In the genomic region with DNA sequence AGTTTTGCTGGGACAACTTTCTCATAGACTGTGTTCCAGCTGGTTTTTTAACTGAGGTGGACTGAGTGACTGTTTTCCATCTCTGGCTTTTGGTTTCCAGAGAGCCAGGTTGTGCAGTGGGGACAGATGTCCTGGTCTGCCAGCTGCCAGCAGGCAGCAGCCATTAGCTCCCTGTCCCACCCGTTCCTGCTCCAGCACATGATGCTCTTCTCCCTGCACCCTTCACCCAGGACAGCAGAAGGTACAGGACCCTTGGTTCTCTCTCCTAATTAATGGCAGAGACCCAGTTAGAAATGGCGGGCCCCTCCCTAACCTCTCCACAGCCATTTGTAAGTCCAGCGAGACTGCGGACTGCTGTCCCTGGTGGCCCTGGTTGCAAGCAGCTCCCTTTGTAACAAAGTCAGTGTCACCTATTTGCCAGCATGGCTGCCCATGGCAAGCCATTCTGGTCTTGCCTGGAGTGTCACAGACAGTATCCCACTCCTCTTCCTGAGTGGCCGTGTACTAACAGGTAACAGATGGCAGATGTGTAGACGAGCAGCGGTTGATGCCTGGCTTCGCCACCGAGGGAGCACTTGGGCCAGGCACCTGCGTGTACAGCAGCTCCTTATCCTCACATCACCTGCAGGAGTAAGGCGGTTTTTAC, we compare ENCODE assay signal across 18 cellular contexts.
DNase-seq lines count a peak whose midpoint lies in the region; ATAC-seq and TF ChIP-seq lines count a peak whose summit lies in the region.
"Had no signal": no experiment of that assay in that cellular context is flagged by ENCODE, and none has a peak within 500 bp of the region (broad histone marks: within the 10 kb centered on the region; RNA-seq: fewer than 3 reads in every experiment).

No MANE protein-coding gene starts in this region.

- intact Hi-C loops in CD14-positive monocyte (cut with micrococcal nuclease), result no loop called here

- no peak overlapping the region for H3K27ac Mint-ChIP-seq in CD14-positive monocyte
- peak overlapping the region; percentile 13 to 86 (median 85) for H3K27ac Mint-ChIP-seq in nephron
- H3K27ac Mint-ChIP-seq: activated T-cell treated with anti-CD3 and anti-CD28 coated beads, Interleukin-2, amount 50 U/mL, for 72 hours had no signal

- DNase-seq in CD14-positive monocyte (ENCODE audit: low spot score) (peak; percentile 40), WERI-Rb-1 (peak; percentile 17), NCI-H526 (lab: John Stamatoyannopoulos, UW) (no peak), superior temporal gyrus (ENCODE audit: extremely low spot score) (no peak)
- DNase-seq: activated CD4-positive, alpha-beta T cell treated with anti-CD3 and anti-CD28 coated beads, Interleukin-2, amount 50 U/mL, for 48 hours; activated T-cell treated with anti-CD3 and anti-CD28 coated beads, Interleukin-2, amount 50 U/mL, for 72 hours; cerebellar nuclear complex; DMS79; H7; hypothalamus; IMR-90; NCI-H2081; NCI-H774; stimulated activated CD4-positive, alpha-beta T cell treated with anti-CD3 and anti-CD28 coated beads, Interleukin-4, amount 100 ng/mL, for 1 hour had no signal

- H3K4me3 Mint-ChIP-seq in CD14-positive monocyte (no peak overlapping the region), nephron (no peak overlapping the region)
- H3K4me3 Mint-ChIP-seq: activated T-cell treated with anti-CD3 and anti-CD28 coated beads, Interleukin-2, amount 50 U/mL, for 72 hours had no signal

- no peaks in the 10 kb centered on the region for H3K27me3 ChIP-seq in WERI-Rb-1 (ENCODE audit: insufficient read depth, low read depth, severe bottlenecking)

- H3K36me3 Mint-ChIP-seq in CD14-positive monocyte (peaks cover 22 to 28% of the 10 kb centered on the region in 2 donors), nephron (ENCODE audit: low read depth) (no peaks in the 10 kb centered on the region)

- no peak for ATAC-seq in HG02885 (IDR thresholded peaks at IDR 0.05; ENCODE audit: poor library complexity, unreplicated experiment)
- ATAC-seq: activated T-cell treated with anti-CD3 and anti-CD28 coated beads, Interleukin-2, amount 50 U/mL, for 72 hours; Panc1 had no signal

- peaks cover 0 to 2% (median 0%) of the 10 kb centered on the region in 3 donors for H3K27me3 Mint-ChIP-seq in CD14-positive monocyte (ENCODE audit: low read depth in 3 of 3)
- no peaks in the 10 kb centered on the region for H3K27me3 Mint-ChIP-seq in nephron (ENCODE audit: low read depth)

- no peak overlapping the region for H3K4me3 ChIP-seq in WERI-Rb-1 (ENCODE audit: low read depth, low read length)

- TF ChIP-seq CTCF in 22Rv1 (IDR thresholded peaks at IDR 0.05), result no peak
- no peak for TF ChIP-seq CTCF in CD14-positive monocyte (IDR thresholded peaks at IDR 0.05)
- peak; percentile 27; the same call in 1 of the 2 replicates for TF ChIP-seq CTCF in WERI-Rb-1 (IDR thresholded peaks at IDR 0.05; ENCODE audit: low read depth, low read length)
- TF ChIP-seq CTCF in nephron (IDR thresholded peaks at IDR 0.05; ENCODE audit: unreplicated experiment in 3 of 3), result no peak

- H3K4me1 Mint-ChIP-seq in CD14-positive monocyte (no peaks in the 10 kb centered on the region), nephron (peaks cover 50% of the 10 kb centered on the region)

- no peaks in the 10 kb centered on the region for H3K9me3 Mint-ChIP-seq in CD14-positive monocyte
- H3K9me3 Mint-ChIP-seq in nephron, result no peaks in the 10 kb centered on the region
- H3K9me3 Mint-ChIP-seq: activated T-cell treated with anti-CD3 and anti-CD28 coated beads, Interleukin-2, amount 50 U/mL, for 72 hours had no signal

- H3K27ac ChIP-seq in 22Rv1, result peak overlapping the region; percentile 92
- H3K27ac ChIP-seq in WERI-Rb-1, result peak overlapping the region; percentile 55

- no peaks in the 10 kb centered on the region for H3K9me3 ChIP-seq in WERI-Rb-1 (ENCODE audit: severe bottlenecking)

- H3K36me3 ChIP-seq in WERI-Rb-1, result no peaks in the 10 kb centered on the region; the same call in 1 of the 2 replicates

Comparison
In these comparisons a context has a peak if more than half of its experiments do, and no peak if none do; other contexts are left out.
1. DNase-seq: peak in CD14-positive monocyte (single experiment) and WERI-Rb-1 (single experiment); none in NCI-H526 (0 of 2) and superior temporal gyrus (single experiment).
2. H3K27ac Mint-ChIP-seq: peak in nephron (3 of 3); none in CD14-positive monocyte (0 of 7).